ENCODE assay signal across 9 cellular contexts in the genomic region with DNA sequence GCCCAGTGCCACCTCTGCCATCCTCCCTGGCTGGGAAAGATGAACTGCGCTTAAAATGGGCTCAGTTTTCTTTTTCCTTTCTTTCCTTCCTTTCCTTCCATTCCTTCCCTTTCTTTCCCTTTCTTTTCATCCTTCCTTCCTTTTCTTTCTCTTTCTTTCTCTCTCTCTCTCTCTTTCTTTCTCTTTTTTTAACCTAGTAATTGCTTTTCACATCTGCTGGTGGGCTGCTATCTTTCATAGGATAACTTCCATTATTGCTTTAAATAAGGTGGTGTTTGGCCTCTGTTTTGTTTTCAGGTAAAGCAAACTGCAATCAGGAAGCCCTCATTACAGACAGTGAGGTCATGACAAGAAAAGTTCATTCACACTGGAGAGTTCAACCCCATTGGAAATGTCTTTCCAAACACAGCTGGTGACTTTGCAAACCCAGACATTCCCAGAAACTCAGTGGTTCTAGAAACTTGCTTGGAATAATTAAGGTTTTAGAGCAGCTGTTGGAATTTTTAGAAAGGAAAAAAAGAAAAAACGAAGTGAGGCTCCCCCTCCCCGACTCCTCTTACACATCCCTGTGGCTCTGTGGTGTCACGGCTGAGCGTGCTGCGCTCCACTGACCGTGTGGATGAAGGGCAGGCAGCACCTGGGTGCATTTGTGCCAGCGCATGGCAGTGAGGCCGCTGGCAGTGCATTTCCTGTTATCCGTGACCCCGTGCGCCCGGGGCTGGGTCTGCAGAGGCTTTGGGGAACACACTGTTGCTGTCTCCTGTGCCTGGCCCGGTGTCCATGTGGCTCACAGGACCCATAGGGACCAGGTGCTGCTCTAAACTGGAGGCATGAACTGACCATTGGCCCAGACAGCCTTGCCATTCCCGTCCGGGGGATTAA.
A peak's percentile ranks its signal among the peaks of the same experiment; 100 is the strongest.
DNase-seq lines count a peak whose midpoint lies in the region; ATAC-seq and TF ChIP-seq lines count a peak whose summit lies in the region.
"Had no signal": no experiment of that assay in that cellular context is flagged by ENCODE, and none has a peak within 500 bp of the region (broad histone marks: within the 10 kb centered on the region; RNA-seq: fewer than 3 reads in every experiment).

No MANE protein-coding gene starts in this region.

- ATAC-seq in activated B cell treated with CpG ODN at 0.5 μM for 24 hours (ENCODE audit: low read depth): peak; percentile 14
- no peak for ATAC-seq in GM19035 (IDR thresholded peaks at IDR 0.05; ENCODE audit: unreplicated experiment)
- ATAC-seq in GM19395 (IDR thresholded peaks at IDR 0.05; ENCODE audit: unreplicated experiment): no peak

- peaks cover 2% of the 10 kb centered on the region for H3K9me3 Mint-ChIP-seq in activated B cell treated with CpG ODN at 0.5 μM for 24 hours
- H3K9me3 Mint-ChIP-seq in stimulated activated naive CD8-positive, alpha-beta T cell treated with anti-CD3 and anti-CD28 coated beads, Interleukin-15, Interleukin-2, amounts not matched to agents 100 ng/mL and 50 ng/mL, for 24 hours: no peaks in the 10 kb centered on the region

- DNase-seq in activated B cell treated with CpG ODN at 0.5 μM for 24 hours (no peak), right atrium auricular region (ENCODE audit: low spot score) (no peak), globus pallidus (ENCODE audit: low spot score) (no peak), medulla oblongata (ENCODE audit: extremely low spot score) (no peak)

- H3K9me3 ChIP-seq in HEK293 (ENCODE audit: control insufficient read depth, insufficient read depth, low read depth, low read length): no peaks in the 10 kb centered on the region
- H3K9me3 ChIP-seq in right atrium auricular region: no peaks in the 10 kb centered on the region
- H3K9me3 ChIP-seq: ovary had no signal

- H3K27me3 Mint-ChIP-seq in activated B cell treated with CpG ODN at 0.5 μM for 24 hours: no peaks in the 10 kb centered on the region
- H3K27me3 Mint-ChIP-seq in stimulated activated naive CD8-positive, alpha-beta T cell treated with anti-CD3 and anti-CD28 coated beads, Interleukin-15, Interleukin-2, amounts not matched to agents 100 ng/mL and 50 ng/mL, for 24 hours: no peaks in the 10 kb centered on the region

- peaks cover 13% of the 10 kb centered on the region for H3K36me3 Mint-ChIP-seq in activated B cell treated with CpG ODN at 0.5 μM for 24 hours (ENCODE audit: low read depth)
- H3K36me3 Mint-ChIP-seq in stimulated activated naive CD8-positive, alpha-beta T cell treated with anti-CD3 and anti-CD28 coated beads, Interleukin-15, Interleukin-2, amounts not matched to agents 100 ng/mL and 50 ng/mL, for 24 hours (ENCODE audit: low read depth): peaks cover 14% of the 10 kb centered on the region

- peak overlapping the region; percentile 67 for H3K4me3 Mint-ChIP-seq in activated B cell treated with CpG ODN at 0.5 μM for 24 hours
- H3K4me3 Mint-ChIP-seq in stimulated activated naive CD8-positive, alpha-beta T cell treated with anti-CD3 and anti-CD28 coated beads, Interleukin-15, Interleukin-2, amounts not matched to agents 100 ng/mL and 50 ng/mL, for 24 hours: peak overlapping the region; percentile 85

- no peaks in the 10 kb centered on the region for H3K27me3 ChIP-seq in right atrium auricular region
- H3K27me3 ChIP-seq: ovary had no signal

- peak overlapping the region; percentile 69 for H3K27ac ChIP-seq in HEK293 (ENCODE audit: extremely low read depth, low read depth, low read length)
- H3K27ac ChIP-seq in right atrium auricular region: peak overlapping the region; percentile 66 to 76

- H3K36me3 ChIP-seq in HEK293 (ENCODE audit: control insufficient read depth in 2 of 2, insufficient read depth in 1 of 2, low read length in 2 of 2) (no peaks in the 10 kb centered on the region), right atrium auricular region (no peaks in the 10 kb centered on the region)
- H3K36me3 ChIP-seq: ovary had no signal

- no peak overlapping the region for H3K4me3 ChIP-seq in HEK293 (ENCODE audit: low read depth, low read length)
- H3K4me3 ChIP-seq in right atrium auricular region: no peak overlapping the region
- H3K4me3 ChIP-seq: ovary had no signal

- intact Hi-C loops in activated B cell treated with CpG ODN at 0.5 μM for 24 hours (cut with micrococcal nuclease): loop anchor here (1.0 to 2.0 kb wide), 7 partner anchors 10 to 153 kb away; partner anchors contain the start of gene MBP

- H3K4me1 ChIP-seq in HEK293 (ENCODE audit: control insufficient read depth, insufficient read depth, low read length) (peaks cover 25% of the 10 kb centered on the region), right atrium auricular region (peaks cover 0 to 49% of the 10 kb centered on the region in 2 donors)

- peaks cover 74% of the 10 kb centered on the region for H3K4me1 Mint-ChIP-seq in activated B cell treated with CpG ODN at 0.5 μM for 24 hours
- H3K4me1 Mint-ChIP-seq in stimulated activated naive CD8-positive, alpha-beta T cell treated with anti-CD3 and anti-CD28 coated beads, Interleukin-15, Interleukin-2, amounts not matched to agents 100 ng/mL and 50 ng/mL, for 24 hours (ENCODE audit: low read depth): peaks cover 70% of the 10 kb centered on the region

- CTCF ChIA-PET in HEK293 (lab: Yijun Ruan, JAX) (interaction anchor here (0.6 to 2.6 kb wide), 11 partner anchors 8 to 274 kb away, joined by 3 to 9 read pairs (median 4); no protein-coding TSS in a partner anchor), activated B cell treated with CpG ODN at 0.5 μM for 24 hours (lab: Charles Lee) (interaction anchor here (0.8 to 5.6 kb wide), 9 partner anchors 13 to 156 kb away, joined by 3 to 43 read pairs (median 5); no protein-coding TSS in a partner anchor)

- TF ChIP-seq CTCF in HEK293 (tag by site-specific recombination; IDR thresholded peaks at IDR 0.05) (no peak), activated B cell treated with CpG ODN at 0.5 μM for 24 hours (IDR thresholded peaks at IDR 0.05) (no peak), right atrium auricular region (IDR thresholded peaks at IDR 0.05) (no peak)

- peak overlapping the region; percentile 91 for H3K27ac Mint-ChIP-seq in activated B cell treated with CpG ODN at 0.5 μM for 24 hours
- peak overlapping the region; percentile 95 for H3K27ac Mint-ChIP-seq in stimulated activated naive CD8-positive, alpha-beta T cell treated with anti-CD3 and anti-CD28 coated beads, Interleukin-15, Interleukin-2, amounts not matched to agents 100 ng/mL and 50 ng/mL, for 24 hours

- POLR2A ChIA-PET in HEK293 (lab: Yijun Ruan, JAX): no interaction called here
- POLR2A ChIA-PET in activated B cell treated with CpG ODN at 0.5 μM for 24 hours (lab: Charles Lee): interaction anchor here (0.6 to 8.2 kb wide), 19 partner anchors 7 to 156 kb away, joined by 3 to 154 read pairs (median 7); partner anchors contain the start of gene MBP

TF ChIP-seq in HEK293, 187 proteins besides CTCF, POLR2A, EP300 and RAD21:
- no peak for TF ChIP-seq ZNF10 (tag by site-specific recombination; IDR thresholded peaks at IDR 0.05)
- peak; percentile 97 for TF ChIP-seq PRDM1 (tag by site-specific recombination; IDR thresholded peaks at IDR 0.05)
- TF ChIP-seq ZFHX2 (tag by site-specific recombination; conservative IDR thresholded peaks at IDR 0.05): peak; percentile 11; the same call in 1 of the 2 replicates
- peak; percentile 83 for TF ChIP-seq ZNF341 (tag by site-specific recombination; IDR thresholded peaks at IDR 0.05; ENCODE audit: low read depth)
- TF ChIP-seq ZNF366 (tag by site-specific recombination; conservative IDR thresholded peaks at IDR 0.05): peak; percentile 88
- TF ChIP-seq ZNF561 (tag by site-specific recombination; IDR thresholded peaks at IDR 0.05; ENCODE audit: borderline replicate concordance): no peak
- TF ChIP-seq HOXA7 (CRISPR knock-in tag; IDR thresholded peaks at IDR 0.05; ENCODE audit: borderline replicate concordance): no peak
- TF ChIP-seq ZBTB11 (tag by site-specific recombination; conservative IDR thresholded peaks at IDR 0.05; ENCODE audit: low read depth): no peak
- no peak for TF ChIP-seq ZNF138 (tag by site-specific recombination; IDR thresholded peaks at IDR 0.05; ENCODE audit: borderline replicate concordance)
